12 cellular contexts compared by ENCODE assay signal in genomic region chr5:132090107-132090506, GRCh38. TPM values are rescaled to one million over a fixed set of nuclear protein-coding genes. Genes with fewer than 3 reads are reported as not detected.
A peak's percentile ranks its signal among the peaks of the same experiment; 100 is the strongest.
DNase-seq lines count a peak whose midpoint lies in the region; ATAC-seq and TF ChIP-seq lines count a peak whose summit lies in the region.
"Had no signal": no experiment of that assay in that cellular context is flagged by ENCODE, and none has a peak within 500 bp of the region (broad histone marks: within the 10 kb centered on the region; RNA-seq: fewer than 3 reads in every experiment).

No MANE protein-coding gene starts in this region.

- TF ChIP-seq CTCF in epithelial cell of esophagus (IDR thresholded peaks at IDR 0.05; ENCODE audit: insufficient read depth, low read depth, low read length, missing control alignments), result no peak
- TF ChIP-seq CTCF in left ventricle myocardium inferior (IDR thresholded peaks at IDR 0.05; ENCODE audit: borderline replicate concordance), result no peak

- no peaks in the 10 kb centered on the region for H3K9me3 ChIP-seq in left ventricle myocardium inferior (replicated peaks)
- H3K9me3 ChIP-seq: upper lobe of left lung had no signal

- H3K4me3 ChIP-seq in epithelial cell of esophagus (ENCODE audit: low read length), result no peak overlapping the region
- no peak overlapping the region for H3K4me3 ChIP-seq in left ventricle myocardium inferior
- H3K4me3 ChIP-seq: lung, upper lobe of left lung had no signal

- DNase-seq in A172 (ENCODE audit: low spot score) (peak; percentile 99), GM04504 (ENCODE audit: low read depth) (peak; percentile 74), RPMI7951 (ENCODE audit: low read depth) (peak; percentile 99), epithelial cell of esophagus (ENCODE audit: low read depth) (peak; percentile 89), left lobe of liver (ENCODE audit: low spot score) (no peak), NCI-H526 (lab: John Stamatoyannopoulos, UW) (no peak), left ventricle myocardium inferior (no peak)
- DNase-seq: effector memory CD8-positive, alpha-beta T cell; NCI-H510A; upper lobe of left lung had no signal

- no peaks in the 10 kb centered on the region for H3K36me3 ChIP-seq in left ventricle myocardium inferior
- H3K36me3 ChIP-seq: upper lobe of left lung had no signal

- no peak overlapping the region for H3K27ac ChIP-seq in left ventricle myocardium inferior (replicated peaks)
- H3K27ac ChIP-seq: upper lobe of left lung had no signal

- no peaks in the 10 kb centered on the region for H3K27me3 ChIP-seq in left ventricle myocardium inferior (ENCODE audit: low read depth)
- H3K27me3 ChIP-seq: upper lobe of left lung had no signal

- intact Hi-C loops in left ventricle myocardium inferior (cut with micrococcal nuclease), result no loop called here

- H3K4me1 ChIP-seq in left ventricle myocardium inferior, result peaks cover 36% of the 10 kb centered on the region

- ATAC-seq in left lobe of liver (no peak), GM19463 (IDR thresholded peaks at IDR 0.05; ENCODE audit: unreplicated experiment) (no peak)
- ATAC-seq: effector memory CD8-positive, alpha-beta T cell had no signal

RNA-seq across cellular contexts. Expression of gene CSF2, which starts 16.5 kb away (rescaled TPM):
- 0.67 and 1.3 TPM in 2 replicates for total RNA-seq in A172 (2014; rRNA removed; shearing (Covaris generic))
- 4.8 and 6.4 TPM in 2 replicates for total RNA-seq in RPMI7951 (2014; rRNA removed; shearing (Covaris generic))
- total RNA-seq in left lobe of liver (not detected), left ventricle myocardium inferior (not detected)

RNA-seq across cellular contexts. Expression of gene IL3, which starts 29.7 kb away (rescaled TPM):
- not detected in 2 replicates for total RNA-seq in A172 (2014; rRNA removed; shearing (Covaris generic))
- not detected in 2 replicates for total RNA-seq in RPMI7951 (2014; rRNA removed; shearing (Covaris generic))
- not detected for total RNA-seq in left lobe of liver
- not detected for total RNA-seq in left ventricle myocardium inferior
- total RNA-seq: lung, upper lobe of left lung had no signal

Comparison
In these comparisons a context has a peak if more than half of its experiments do, and no peak if none do; other contexts are left out.
1. DNase-seq: peak in A172 (single experiment), GM04504 (single experiment), RPMI7951 (single experiment) and epithelial cell of esophagus (single experiment); none in left lobe of liver (single experiment), NCI-H526 (0 of 2) and left ventricle myocardium inferior (single experiment).